24 cellular contexts compared by ENCODE assay signal in the genomic region with DNA sequence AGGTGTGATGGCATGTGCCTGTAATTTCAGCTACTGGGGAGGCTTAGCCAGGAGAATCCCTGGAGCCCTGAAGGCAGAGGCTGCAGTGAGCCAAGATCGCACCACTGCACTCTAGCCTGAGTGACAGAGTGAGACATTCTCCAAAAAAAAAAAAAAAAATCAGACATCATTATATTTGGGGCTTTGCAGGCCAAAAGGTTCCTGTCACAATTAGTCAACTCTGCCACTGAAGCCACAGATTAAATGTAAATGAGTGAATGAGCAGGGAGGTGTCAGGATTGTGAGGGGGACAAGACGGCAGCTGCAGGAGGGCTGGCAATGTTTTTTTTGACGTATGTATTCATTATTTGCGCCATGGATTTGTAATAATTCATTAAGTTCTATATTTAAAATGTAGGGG.
"Had no signal": no experiment of that assay in that cellular context is flagged by ENCODE, and none has a peak within 500 bp of the region (broad histone marks: within the 10 kb centered on the region; RNA-seq: fewer than 3 reads in every experiment).

No MANE protein-coding gene starts in this region.

- H3K27me3 ChIP-seq: esophagus squamous epithelium, gastroesophageal sphincter, pancreas, testis, tibial nerve, upper lobe of right lung, vagina had no signal

- H3K4me3 Mint-ChIP-seq: stimulated activated naive B cell treated with anti-CD40 and anti-IgM and Interleukin-4, amounts not matched to agents 10 μg/mL and 1 μg/mL and 100 μg/mL, for 72 hours had no signal

- ATAC-seq: gastroesophageal sphincter; left cardiac atrium; pancreas; right cardiac atrium; stimulated activated naive B cell treated with anti-CD40 and anti-IgM and Interleukin-4, amounts not matched to agents 10 μg/mL and 1 μg/mL and 100 μg/mL, for 72 hours; stimulated activated naive CD8-positive, alpha-beta T cell treated with anti-CD3 and anti-CD28 coated beads, Interleukin-15, amount 100 ng/mL, for 72 hours; upper lobe of right lung had no signal

- H3K27ac ChIP-seq: esophagus squamous epithelium, gastroesophageal sphincter, left ventricle myocardium inferior, pancreas, testis, tibial nerve, upper lobe of right lung, vagina had no signal

- FAIRE-seq: kidney, pancreas had no signal

- H3K4me3 ChIP-seq: esophagus squamous epithelium, gastroesophageal sphincter, left ventricle myocardium inferior, lung, pancreas, testis, tibial nerve, upper lobe of right lung, vagina had no signal

- H3K9me3 Mint-ChIP-seq: immature natural killer cell; nephron; stimulated activated naive B cell treated with anti-CD40 and anti-IgM and Interleukin-4, amounts not matched to agents 10 μg/mL and 1 μg/mL and 100 μg/mL, for 72 hours; stimulated activated naive CD8-positive, alpha-beta T cell treated with anti-CD3 and anti-CD28 coated beads, Interleukin-15, amount 100 ng/mL, for 72 hours had no signal

- DNase-seq: dermis blood vessel endothelial cell; esophagus squamous epithelium; foreskin fibroblast; immature natural killer cell; kidney; left cardiac atrium; left ventricle myocardium inferior; mesenchymal stem cell; midbrain; occipital lobe; pancreas; stimulated activated CD4-positive, alpha-beta T cell treated with anti-CD3 and anti-CD28 coated beads, Interleukin-4, amount 100 ng/mL, for 1 hour; stimulated activated CD8-positive, alpha-beta memory T cell treated with anti-CD3 and anti-CD28 coated beads, Interleukin-4, amount 100 ng/mL, for 48 hours; stimulated activated naive B cell treated with anti-CD40 and anti-IgM and Interleukin-4, amounts not matched to agents 10 μg/mL and 1 μg/mL and 100 μg/mL, for 72 hours; stimulated activated naive CD8-positive, alpha-beta T cell treated with anti-CD3 and anti-CD28 coated beads, Interleukin-15, amount 100 ng/mL, for 72 hours; testis; upper lobe of right lung had no signal

- H3K9me3 ChIP-seq: esophagus squamous epithelium, gastroesophageal sphincter, left ventricle myocardium inferior, pancreas, testis, tibial nerve, upper lobe of right lung, vagina had no signal

- H3K27ac Mint-ChIP-seq: nephron; progenitor cell of endocrine pancreas; stimulated activated naive B cell treated with anti-CD40 and anti-IgM and Interleukin-4, amounts not matched to agents 10 μg/mL and 1 μg/mL and 100 μg/mL, for 72 hours had no signal

- H3K27me3 Mint-ChIP-seq: progenitor cell of endocrine pancreas; stimulated activated naive B cell treated with anti-CD40 and anti-IgM and Interleukin-4, amounts not matched to agents 10 μg/mL and 1 μg/mL and 100 μg/mL, for 72 hours; stimulated activated naive CD8-positive, alpha-beta T cell treated with anti-CD3 and anti-CD28 coated beads, Interleukin-15, amount 100 ng/mL, for 72 hours had no signal
